17 cellular contexts compared by ENCODE assay signal in the genomic region with DNA sequence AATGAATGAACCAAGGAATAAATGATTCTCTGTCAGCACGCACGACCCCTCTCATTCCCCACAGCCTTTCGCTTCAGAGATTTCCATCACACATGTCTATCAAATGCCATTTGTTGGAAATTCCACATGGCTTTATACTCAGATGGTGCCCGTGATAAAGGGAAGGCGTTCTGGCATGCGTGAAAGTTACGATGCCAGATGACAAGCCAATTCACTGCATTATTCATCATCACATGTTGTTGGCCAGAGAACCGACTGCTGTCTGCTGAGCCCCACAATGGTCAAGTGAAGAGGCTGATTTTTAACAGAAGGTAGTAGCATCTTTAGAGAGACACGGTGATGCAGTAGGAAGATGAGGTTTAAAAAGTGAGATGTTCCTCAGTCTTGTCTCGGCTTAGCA.
A peak's percentile ranks its signal among the peaks of the same experiment; 100 is the strongest.
DNase-seq lines count a peak whose midpoint lies in the region; ATAC-seq and TF ChIP-seq lines count a peak whose summit lies in the region.
"Had no signal": no experiment of that assay in that cellular context is flagged by ENCODE, and none has a peak within 500 bp of the region (broad histone marks: within the 10 kb centered on the region; RNA-seq: fewer than 3 reads in every experiment).

No MANE protein-coding gene starts in this region.

- H3K27ac ChIP-seq in RWPE2 (ENCODE audit: poor library complexity, severe bottlenecking) (peak overlapping the region; percentile 78), mammary epithelial cell (ENCODE audit: insufficient read depth, low read depth, low read length) (no peak overlapping the region), substantia nigra (ENCODE audit: low read depth, low read length, poor library complexity, severe bottlenecking) (peak overlapping the region; percentile 19)
- H3K27ac ChIP-seq: C4-2B, PC-9, SJCRH30 had no signal

- no peaks in the 10 kb centered on the region for H3K9me3 ChIP-seq in RWPE2 (ENCODE audit: severe bottlenecking)
- H3K9me3 ChIP-seq in mammary epithelial cell (replicated peaks; ENCODE audit: insufficient read depth, low read length): no peaks in the 10 kb centered on the region
- H3K9me3 ChIP-seq: SJCRH30 had no signal

- BruUV-seq in mammary epithelial cell (replicated peaks; lab: Mats Ljungman, UMichigan): no TSS peak

- in situ Hi-C loops in mammary epithelial cell (cut with MboI; ENCODE audit: low sequenced_read_pairs in 2 of 2): loop anchor here in 1 of 2 donors (25.0 kb wide), 1 partner anchor 202 kb away; no protein-coding TSS in a partner anchor

- H3K27ac Mint-ChIP-seq in activated naive CD4-positive, alpha-beta T cell treated with anti-CD3 and anti-CD28 coated beads, Interleukin-2, amount 50 U/mL, for 72 hours: no peak overlapping the region

- H3K9ac ChIP-seq in mammary epithelial cell (ENCODE audit: insufficient read depth, low read length): no peak overlapping the region

- H3K36me3 Mint-ChIP-seq in activated naive CD4-positive, alpha-beta T cell treated with anti-CD3 and anti-CD28 coated beads, Interleukin-2, amount 50 U/mL, for 72 hours: no peaks in the 10 kb centered on the region

- intact Hi-C loops in mammary epithelial cell (cut with micrococcal nuclease): loop anchor here (5.0 kb wide), 1 partner anchor 82 kb away; no protein-coding TSS in a partner anchor

- CTCF ChIA-PET in mammary epithelial cell (lab: Charles Lee; ENCODE audit: low non-redundant PET): no interaction called here

- TF ChIP-seq CTCF in RWPE2 (IDR thresholded peaks at IDR 0.05; ENCODE audit: poor library complexity, severe bottlenecking): no peak
- no peak for TF ChIP-seq CTCF in mammary epithelial cell (conservative IDR thresholded peaks at IDR 0.05 in 1 of 2, IDR thresholded peaks at IDR 0.05 in 1 of 2; ENCODE audit: extremely low read depth in 1 of 2, insufficient read depth in 1 of 2, low read depth in 1 of 2, low read length in 2 of 2)

- no peak for DNase-seq in RWPE2 (ENCODE audit: low spot score)
- peak; percentile 19 for DNase-seq in mammary epithelial cell
- DNase-seq in left kidney (ENCODE audit: low read depth, low spot score): peak; percentile 11
- DNase-seq in substantia nigra (lab: John Stamatoyannopoulos, UW): peak in 10 of 49 donors; percentile 3 to 33 (median 18)
- no peak for DNase-seq in NOMO-1 treated with DMSO at 0.1 percent for 48 hours (lab: John Stamatoyannopoulos, UW; ENCODE audit: unreplicated experiment)
- DNase-seq in activated naive CD4-positive, alpha-beta T cell treated with anti-CD3 and anti-CD28 coated beads, Interleukin-2, amount 50 U/mL, for 72 hours (ENCODE audit: low spot score in 2 of 2): no peak
- DNase-seq in NOMO-1 (lab: John Stamatoyannopoulos, UW; ENCODE audit: unreplicated experiment in 2 of 2): no peak
- DNase-seq: DMS79 treated with DMSO at 0.1 percent for 48 hours, KBM-7, MV-4-11, NCI-H2029, NCI-H345, NCI-H524 treated with DMSO at 0.1 percent for 48 hours, PC-9, SJCRH30 had no signal

- no peak for ATAC-seq in RWPE2 (ENCODE audit: low read depth)
- ATAC-seq in activated naive CD4-positive, alpha-beta T cell treated with anti-CD3 and anti-CD28 coated beads, Interleukin-2, amount 50 U/mL, for 72 hours: no peak
- ATAC-seq: HepG2 had no signal

- dilution Hi-C loops in mammary epithelial cell (cut with HindIII; ENCODE audit: low sequenced_read_pairs): no loop called here

- H3K79me2 ChIP-seq in mammary epithelial cell (ENCODE audit: insufficient read depth, low read length): peaks cover 93% of the 10 kb centered on the region

- no peak overlapping the region for H3K4me2 ChIP-seq in mammary epithelial cell (ENCODE audit: insufficient read depth, low read depth, low read length)
- H3K4me2 ChIP-seq: PC-9 had no signal

- H4K20me1 ChIP-seq in mammary epithelial cell (ENCODE audit: insufficient read depth, low read length): no peaks in the 10 kb centered on the region

- H3K9me3 Mint-ChIP-seq in activated naive CD4-positive, alpha-beta T cell treated with anti-CD3 and anti-CD28 coated beads, Interleukin-2, amount 50 U/mL, for 72 hours: peaks cover 0 to 4% of the 10 kb centered on the region in 2 donors

- no peak overlapping the region for H2AFZ ChIP-seq in mammary epithelial cell (ENCODE audit: low read depth, low read length)
- H2AFZ ChIP-seq: PC-9 had no signal

- 94% methylated on average over 10 of the region's 10 CpGs for WGBS in mammary epithelial cell (ENCODE audit: low coverage, missing lambda C conversion rate)

- no peaks in the 10 kb centered on the region for H3K36me3 ChIP-seq in RWPE2 (ENCODE audit: low read depth)
- H3K36me3 ChIP-seq in mammary epithelial cell (ENCODE audit: insufficient read depth, low read length): no peaks in the 10 kb centered on the region
- H3K36me3 ChIP-seq: SJCRH30 had no signal

- no peaks in the 10 kb centered on the region for H3K27me3 ChIP-seq in RWPE2 (ENCODE audit: insufficient read depth, poor library complexity, severe bottlenecking)
- no peaks in the 10 kb centered on the region for H3K27me3 ChIP-seq in mammary epithelial cell (ENCODE audit: insufficient read depth, low read length)
- H3K27me3 ChIP-seq: SJCRH30 had no signal

- no peak overlapping the region for H3K4me3 ChIP-seq in RWPE2 (ENCODE audit: severe bottlenecking)
- H3K4me3 ChIP-seq in mammary epithelial cell (replicated peaks in 1 of 3; ENCODE audit: insufficient read depth in 1 of 3, low read depth in 2 of 3, low read length in 3 of 3): no peak overlapping the region
- H3K4me3 ChIP-seq: PC-9, SJCRH30 had no signal

- peaks cover 53% of the 10 kb centered on the region for H3K4me1 ChIP-seq in RWPE2 (ENCODE audit: insufficient read depth, poor library complexity, severe bottlenecking)
- H3K4me1 ChIP-seq in mammary epithelial cell (ENCODE audit: insufficient read depth, low read length): peaks cover 53% of the 10 kb centered on the region
- H3K4me1 ChIP-seq: SJCRH30 had no signal

Comparison
In these comparisons a context has a peak if more than half of its experiments do, and no peak if none do; other contexts are left out.
1. DNase-seq: peak in mammary epithelial cell (single experiment) and left kidney (single experiment); none in RWPE2 (single experiment), NOMO-1 treated with DMSO at 0.1 percent for 48 hours (single experiment), activated naive CD4-positive, alpha-beta T cell treated with anti-CD3 and anti-CD28 coated beads, Interleukin-2, amount 50 U/mL, for 72 hours (0 of 2) and NOMO-1 (0 of 2).